8 cellular contexts compared by ENCODE assay signal in genomic region chr19:38877781-38878574, GRCh38. TPM values are rescaled to one million over a fixed set of nuclear protein-coding genes. Genes with fewer than 3 reads are reported as not detected.
A peak's percentile ranks its signal among the peaks of the same experiment; 100 is the strongest.
DNase-seq lines count a peak whose midpoint lies in the region; ATAC-seq, FAIRE-seq and TF ChIP-seq lines count a peak whose summit lies in the region.

RINL (minus strand) TSS chr19:38878275; CDS start chr19:38876742, 1,533 bp downstream.

- no peaks in the 10 kb centered on the region for H3K9me3 Mint-ChIP-seq in activated T-helper 17 cell treated with anti-CD3 and anti-CD28 coated beads, Interleukin-2, amount 50 U/mL, for 72 hours
- no peaks in the 10 kb centered on the region for H3K9me3 Mint-ChIP-seq in chondrocyte (ENCODE audit: low read depth)

- H3K27me3 Mint-ChIP-seq in activated T-helper 17 cell treated with anti-CD3 and anti-CD28 coated beads, Interleukin-2, amount 50 U/mL, for 72 hours, result no peaks in the 10 kb centered on the region
- no peaks in the 10 kb centered on the region for H3K27me3 Mint-ChIP-seq in chondrocyte (ENCODE audit: low read depth)

- CTCF ChIA-PET in RWPE1 (lab: Yijun Ruan, JAX), result interaction anchor here (1.3 kb wide), 1 partner anchor 15 kb away, joined by 3 read pairs; no protein-coding TSS in a partner anchor

- H3K27me3 ChIP-seq in DND-41 (ENCODE audit: insufficient read depth, low read length, poor library complexity) (no peaks in the 10 kb centered on the region), HUES6 (ENCODE audit: control insufficient read depth, insufficient read depth, low read length) (no peaks in the 10 kb centered on the region), keratinocyte (ENCODE audit: control insufficient read depth, extremely low read depth, insufficient read depth, low read length) (no peaks in the 10 kb centered on the region)

- dilution Hi-C loops in keratinocyte (cut with MboI; ENCODE audit: extremely low pct_ligation_motif_present, low sequenced_read_pairs), result no loop called here

- DNase-seq in DND-41 (peak; percentile 75), RWPE1 (ENCODE audit: low spot score) (no peak), keratinocyte (ENCODE audit: low read depth, low spot score) (no peak), chondrocyte (ENCODE audit: low spot score) (no peak)
- peak; percentile 37 to 55 (median 48) for DNase-seq in stimulated activated CD4-positive, alpha-beta T cell treated with anti-CD3 and anti-CD28 coated beads, TNF-alpha, amount 100 ng/mL, for 4 hours (ENCODE audit: low read depth in 3 of 3)

- FAIRE-seq in keratinocyte (lab: Jason Lieb, UNC), result peak; percentile 68

- H3K9me3 ChIP-seq in DND-41 (ENCODE audit: insufficient read depth, low read length, severe bottlenecking) (no peaks in the 10 kb centered on the region), HUES6 (ENCODE audit: control insufficient read depth, insufficient read depth, low read depth, low read length) (no peaks in the 10 kb centered on the region), keratinocyte (ENCODE audit: control insufficient read depth, low read depth, low read length) (no peaks in the 10 kb centered on the region)

- POLR2A ChIA-PET in RWPE1 (lab: Yijun Ruan, JAX; ENCODE audit: low non-redundant PET), result no interaction called here

- TF ChIP-seq CTCF in DND-41 (IDR thresholded peaks at IDR 0.05; ENCODE audit: borderline replicate concordance, extremely low read depth, low read length, poor library complexity, severe bottlenecking) (no peak), RWPE1 (conservative IDR thresholded peaks at IDR 0.05; ENCODE audit: low read depth) (no peak), keratinocyte (optimal IDR thresholded peaks at IDR 0.05 in 1 of 3, IDR thresholded peaks at IDR 0.05 in 1 of 3, conservative IDR thresholded peaks at IDR 0.05 in 1 of 3; ENCODE audit: extremely low read depth in 1 of 3, insufficient read depth in 2 of 3, low read length in 3 of 3) (no peak), chondrocyte (IDR thresholded peaks at IDR 0.05) (no peak)

- H3K9ac ChIP-seq in DND-41 (ENCODE audit: low read depth, low read length), result peak within 1 kb of the TSS; percentile 38
- no peak within 1 kb of the TSS for H3K9ac ChIP-seq in HUES6 (ENCODE audit: low read length)
- no peak within 1 kb of the TSS for H3K9ac ChIP-seq in keratinocyte (ENCODE audit: control insufficient read depth, extremely low read depth, insufficient read depth, low read length)

- H3K4me3 ChIP-seq in DND-41 (ENCODE audit: low read depth in 1 of 2, low read length in 2 of 2) (peak within 1 kb of the TSS in 1 of 2 experiments; percentile 13; a peak in 1 of 4 replicates), HUES6 (ENCODE audit: low read depth, low read length) (peak within 1 kb of the TSS; percentile 43; the same call in 1 of the 2 replicates), keratinocyte (ENCODE audit: control insufficient read depth in 2 of 3, extremely low read depth in 1 of 3, insufficient read depth in 2 of 3, low read depth in 1 of 3, low read length in 3 of 3) (peak within 1 kb of the TSS; percentile 27 to 48 (median 34))

- H3K36me3 Mint-ChIP-seq in activated T-helper 17 cell treated with anti-CD3 and anti-CD28 coated beads, Interleukin-2, amount 50 U/mL, for 72 hours (ENCODE audit: low read depth), result peaks cover 55% of the 10 kb centered on the region
- peaks cover 7% of the 10 kb centered on the region for H3K36me3 Mint-ChIP-seq in chondrocyte (ENCODE audit: low read depth)

- H3K9me1 ChIP-seq in keratinocyte (ENCODE audit: control insufficient read depth, extremely low read depth, insufficient read depth, low read length), result no peaks in the 10 kb centered on the region

- H3K27ac ChIP-seq in DND-41 (ENCODE audit: low read length) (peak within 1 kb of the TSS; percentile 39), HUES6 (ENCODE audit: low read depth, low read length) (peak within 1 kb of the TSS; percentile 33; the same call in 1 of the 2 replicates), RWPE1 (peak within 1 kb of the TSS; percentile 63), keratinocyte (ENCODE audit: control insufficient read depth, insufficient read depth, low read length) (no peak within 1 kb of the TSS)

- no peaks in the 10 kb centered on the region for H4K20me1 ChIP-seq in DND-41 (ENCODE audit: insufficient read depth, low read length)
- H4K20me1 ChIP-seq in keratinocyte (ENCODE audit: control insufficient read depth, extremely low read depth, insufficient read depth, low read length), result no peaks in the 10 kb centered on the region

- ATAC-seq in DND-41 (ENCODE audit: insufficient read depth, low read depth), result peak; percentile 92
- peak; percentile 97 for ATAC-seq in activated T-helper 17 cell treated with anti-CD3 and anti-CD28 coated beads, Interleukin-2, amount 50 U/mL, for 72 hours (replicated peaks)
- ATAC-seq in GM21381 (IDR thresholded peaks at IDR 0.05; ENCODE audit: unreplicated experiment), result no peak

- peaks cover 18% of the 10 kb centered on the region for H3K4me1 ChIP-seq in DND-41 (ENCODE audit: insufficient read depth, low read length)
- peaks cover 30% of the 10 kb centered on the region for H3K4me1 ChIP-seq in HUES6 (ENCODE audit: control insufficient read depth, insufficient read depth, low read length)
- H3K4me1 ChIP-seq in keratinocyte (ENCODE audit: control insufficient read depth, extremely low read depth, insufficient read depth, low read length), result peaks cover 15% of the 10 kb centered on the region

- peak within 1 kb of the TSS; percentile 95 for H3K4me3 Mint-ChIP-seq in activated T-helper 17 cell treated with anti-CD3 and anti-CD28 coated beads, Interleukin-2, amount 50 U/mL, for 72 hours
- no peak within 1 kb of the TSS for H3K4me3 Mint-ChIP-seq in chondrocyte (ENCODE audit: unreplicated experiment)

- H3K4me2 ChIP-seq in DND-41 (ENCODE audit: insufficient read depth, low read length), result peak within 1 kb of the TSS; percentile 42
- peak within 1 kb of the TSS; percentile 60 for H3K4me2 ChIP-seq in keratinocyte (ENCODE audit: control insufficient read depth, extremely low read depth, insufficient read depth, low read depth, low read length)

- peaks cover 15% of the 10 kb centered on the region; the same call in 1 of the 2 replicates for H3K36me3 ChIP-seq in DND-41 (ENCODE audit: insufficient read depth, low read length)
- H3K36me3 ChIP-seq in HUES6 (ENCODE audit: control insufficient read depth, insufficient read depth, low read length), result no peaks in the 10 kb centered on the region
- H3K36me3 ChIP-seq in keratinocyte (ENCODE audit: control insufficient read depth in 2 of 2, extremely low read depth in 1 of 2, insufficient read depth in 2 of 2, low read length in 2 of 2), result peaks cover 4 to 7% of the 10 kb centered on the region in 2 experiments

- H3K79me2 ChIP-seq in DND-41 (ENCODE audit: insufficient read depth, low read length), result no peaks in the 10 kb centered on the region
- H3K79me2 ChIP-seq in keratinocyte (ENCODE audit: control insufficient read depth, insufficient read depth, low read length), result no peaks in the 10 kb centered on the region

- H2AFZ ChIP-seq in DND-41 (ENCODE audit: low read depth, low read length), result peak within 1 kb of the TSS; percentile 53
- peak within 1 kb of the TSS; percentile 92 for H2AFZ ChIP-seq in keratinocyte (ENCODE audit: control insufficient read depth, low read length)

- peaks cover 10% of the 10 kb centered on the region for H3K4me1 Mint-ChIP-seq in activated T-helper 17 cell treated with anti-CD3 and anti-CD28 coated beads, Interleukin-2, amount 50 U/mL, for 72 hours
- no peaks in the 10 kb centered on the region for H3K4me1 Mint-ChIP-seq in chondrocyte (ENCODE audit: low read depth)

- H3K27ac Mint-ChIP-seq in activated T-helper 17 cell treated with anti-CD3 and anti-CD28 coated beads, Interleukin-2, amount 50 U/mL, for 72 hours, result peak within 1 kb of the TSS; percentile 99
- H3K27ac Mint-ChIP-seq in chondrocyte (ENCODE audit: unreplicated experiment), result no peak within 1 kb of the TSS

RNA-seq across cellular contexts. Expression of gene RINL, which starts in this region (rescaled TPM):
- total RNA-seq in activated T-helper 17 cell treated with anti-CD3 and anti-CD28 coated beads, Interleukin-2, amount 50 U/mL, for 72 hours, result 100 to 1,000 TPM in 1 of 2 donors, 10 to 100 TPM in 1; 92.3 to 156 TPM
- 3.2 to 6.3 TPM (median 4.3 TPM) in 3 replicates for polyA plus RNA-seq in keratinocyte
- 1.1 TPM for polyA plus RNA-seq in keratinocyte (2011; ENCODE audit: low read depth)
- polyA plus RNA-seq in keratinocyte (2011; cell fraction: cytosol; rRNA removed), result 2.9 and 4.0 TPM in 2 replicates
- 3.6 and 4.3 TPM in 2 replicates for polyA plus RNA-seq in keratinocyte (2011; cell fraction: nucleus; rRNA removed)
- 2.2 and 5.0 TPM in 2 replicates for polyA plus RNA-seq in keratinocyte (2012; ENCODE audit: low replicate concordance)
- 2.9 to 9.5 TPM (median 3.2 TPM) in 3 replicates for polyA minus RNA-seq in keratinocyte
- 1.3 TPM for polyA minus RNA-seq in keratinocyte (2011; cell fraction: cytosol; rRNA and poly(A)+ RNA removed)
- 1.3 and 2.3 TPM in 2 replicates for polyA minus RNA-seq in keratinocyte (2011; cell fraction: nucleus; rRNA and poly(A)+ RNA removed)
- total RNA-seq in chondrocyte, result 0.65 to 0.92 TPM (median 0.92 TPM) in 3 replicates

Comparison
In these comparisons a context has a peak if more than half of its experiments do, and no peak if none do; other contexts are left out.
1. RNA of gene RINL (total RNA-seq): 92.3 to 156 TPM in activated T-helper 17 cell treated with anti-CD3 and anti-CD28 coated beads, Interleukin-2, amount 50 U/mL, for 72 hours; 0.65 to 0.92 TPM in chondrocyte; every median in the first group is over 10 times any median in the second.
2. DNase-seq: peak in DND-41 (single experiment) and stimulated activated CD4-positive, alpha-beta T cell treated with anti-CD3 and anti-CD28 coated beads, TNF-alpha, amount 100 ng/mL, for 4 hours (3 of 3); none in RWPE1 (single experiment), keratinocyte (single experiment) and chondrocyte (single experiment).